15 cellular contexts compared by ENCODE assay signal in the genomic region with DNA sequence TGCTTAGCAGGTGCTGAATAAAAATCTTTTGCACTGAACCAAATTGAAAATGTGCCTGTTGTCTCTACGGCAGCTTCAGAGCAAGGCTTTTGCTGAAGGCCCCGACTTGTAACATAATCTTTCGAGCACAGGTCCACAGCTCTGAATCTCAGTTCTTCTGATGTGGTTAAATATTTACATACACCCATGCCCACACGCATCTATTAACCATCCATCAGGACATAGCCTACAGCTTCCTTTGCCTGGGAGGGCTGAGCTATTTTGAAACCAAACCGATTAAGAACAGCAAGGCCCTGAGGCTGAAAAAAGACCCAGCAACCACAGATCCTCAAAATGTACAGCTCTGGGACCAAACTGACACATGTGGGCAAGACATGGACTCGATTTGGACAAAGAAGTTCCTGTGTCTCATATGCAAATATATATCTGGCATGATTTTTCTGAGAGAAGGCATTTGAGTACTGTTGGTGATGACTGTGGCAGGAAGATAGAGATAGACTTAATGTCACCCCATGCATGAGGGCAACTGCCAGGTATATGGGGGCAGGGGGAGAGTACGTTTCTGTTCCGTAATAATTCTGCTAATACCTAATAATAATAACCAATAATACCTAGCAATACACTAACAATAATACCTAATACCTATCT.
DNase-seq lines count a peak whose midpoint lies in the region; ATAC-seq and TF ChIP-seq lines count a peak whose summit lies in the region.
"Had no signal": no experiment of that assay in that cellular context is flagged by ENCODE, and none has a peak within 500 bp of the region (broad histone marks: within the 10 kb centered on the region; RNA-seq: fewer than 3 reads in every experiment).

No MANE protein-coding gene starts in this region.

- no peak overlapping the region for H3K4me3 Mint-ChIP-seq in activated naive CD8-positive, alpha-beta T cell treated with anti-CD3 and anti-CD28 coated beads, Interleukin-2, amount 50 U/mL, for 24 hours
- H3K4me3 Mint-ChIP-seq in activated naive CD8-positive, alpha-beta T cell treated with anti-CD3 and anti-CD28 coated beads for 36 hours: no peak overlapping the region
- no peak overlapping the region for H3K4me3 Mint-ChIP-seq in activated T-cell treated with anti-CD3 and anti-CD28 coated beads, Interleukin-2, amount 50 U/mL, for 24 hours
- H3K4me3 Mint-ChIP-seq: T-helper 17 cell had no signal

- H3K4me1 ChIP-seq in stomach smooth muscle (ENCODE audit: control insufficient read depth, insufficient read depth, low read length) (peaks cover 18% of the 10 kb centered on the region), sigmoid colon (peaks cover 0 to 25% (median 16%) of the 10 kb centered on the region in 4 donors)

- H3K27me3 Mint-ChIP-seq in activated naive CD8-positive, alpha-beta T cell treated with anti-CD3 and anti-CD28 coated beads, Interleukin-2, amount 50 U/mL, for 24 hours: peaks cover 4% of the 10 kb centered on the region
- peaks cover 5% of the 10 kb centered on the region for H3K27me3 Mint-ChIP-seq in activated naive CD8-positive, alpha-beta T cell treated with anti-CD3 and anti-CD28 coated beads for 36 hours
- H3K27me3 Mint-ChIP-seq in activated T-cell treated with anti-CD3 and anti-CD28 coated beads, Interleukin-2, amount 50 U/mL, for 24 hours: no peaks in the 10 kb centered on the region

- H3K9me3 Mint-ChIP-seq in activated naive CD8-positive, alpha-beta T cell treated with anti-CD3 and anti-CD28 coated beads, Interleukin-2, amount 50 U/mL, for 24 hours: no peaks in the 10 kb centered on the region
- no peaks in the 10 kb centered on the region for H3K9me3 Mint-ChIP-seq in activated naive CD8-positive, alpha-beta T cell treated with anti-CD3 and anti-CD28 coated beads for 36 hours
- no peaks in the 10 kb centered on the region for H3K9me3 Mint-ChIP-seq in activated T-cell treated with anti-CD3 and anti-CD28 coated beads, Interleukin-2, amount 50 U/mL, for 24 hours

- no peak overlapping the region for H3K27ac Mint-ChIP-seq in activated naive CD8-positive, alpha-beta T cell treated with anti-CD3 and anti-CD28 coated beads, Interleukin-2, amount 50 U/mL, for 24 hours
- no peak overlapping the region for H3K27ac Mint-ChIP-seq in activated naive CD8-positive, alpha-beta T cell treated with anti-CD3 and anti-CD28 coated beads for 36 hours
- no peak overlapping the region for H3K27ac Mint-ChIP-seq in activated T-cell treated with anti-CD3 and anti-CD28 coated beads, Interleukin-2, amount 50 U/mL, for 24 hours
- H3K27ac Mint-ChIP-seq: T-helper 17 cell had no signal

- no peaks in the 10 kb centered on the region for H3K36me3 ChIP-seq in stomach smooth muscle (ENCODE audit: control insufficient read depth in 2 of 2, insufficient read depth in 2 of 2, low read length in 2 of 2)
- H3K36me3 ChIP-seq in sigmoid colon: no peaks in the 10 kb centered on the region

- H3K4me3 ChIP-seq in stomach smooth muscle (ENCODE audit: low read length in 2 of 2) (no peak overlapping the region), sigmoid colon (no peak overlapping the region)
- H3K4me3 ChIP-seq: mucosa of descending colon, skin epidermis had no signal

- TF ChIP-seq EP300 in sigmoid colon (IDR thresholded peaks at IDR 0.05): no peak

- DNase-seq in activated naive CD8-positive, alpha-beta T cell treated with anti-CD3 and anti-CD28 coated beads, Interleukin-2, amount 50 U/mL, for 24 hours: no peak
- no peak for DNase-seq in activated naive CD8-positive, alpha-beta T cell treated with anti-CD3 and anti-CD28 coated beads for 36 hours
- DNase-seq in hepatic stellate cell (ENCODE audit: low spot score) (no peak), sigmoid colon (no peak)
- no peak for DNase-seq in activated T-cell treated with anti-CD3 and anti-CD28 coated beads, Interleukin-2, amount 50 U/mL, for 24 hours
- DNase-seq: ACHN; activated T-cell treated with anti-CD3 and anti-CD28 coated beads, Interleukin-2, amount 50 U/mL, for 1 hour; cerebellar nuclear complex; IMR-90; mucosa of descending colon; T-helper 17 cell had no signal

- H3K9me3 ChIP-seq in stomach smooth muscle (ENCODE audit: control insufficient read depth in 2 of 2, low read length in 2 of 2): no peaks in the 10 kb centered on the region
- H3K9me3 ChIP-seq in sigmoid colon: no peaks in the 10 kb centered on the region
- H3K9me3 ChIP-seq: mucosa of descending colon had no signal

- no peak for TF ChIP-seq CTCF in sigmoid colon (IDR thresholded peaks at IDR 0.05)

- TF ChIP-seq POLR2A in sigmoid colon (IDR thresholded peaks at IDR 0.05): no peak

- H3K36me3 Mint-ChIP-seq in activated naive CD8-positive, alpha-beta T cell treated with anti-CD3 and anti-CD28 coated beads, Interleukin-2, amount 50 U/mL, for 24 hours (ENCODE audit: low read depth): no peaks in the 10 kb centered on the region
- no peaks in the 10 kb centered on the region for H3K36me3 Mint-ChIP-seq in activated naive CD8-positive, alpha-beta T cell treated with anti-CD3 and anti-CD28 coated beads for 36 hours
- H3K36me3 Mint-ChIP-seq in activated T-cell treated with anti-CD3 and anti-CD28 coated beads, Interleukin-2, amount 50 U/mL, for 24 hours (ENCODE audit: low read depth): no peaks in the 10 kb centered on the region

- H3K27ac ChIP-seq in stomach smooth muscle (ENCODE audit: low read length): peak overlapping the region; percentile 31
- no peak overlapping the region for H3K27ac ChIP-seq in sigmoid colon
- H3K27ac ChIP-seq: skin epidermis had no signal

- ATAC-seq in activated naive CD8-positive, alpha-beta T cell treated with anti-CD3 and anti-CD28 coated beads, Interleukin-2, amount 50 U/mL, for 24 hours: peak; percentile 23
- ATAC-seq in HG02571 (IDR thresholded peaks at IDR 0.05; ENCODE audit: unreplicated experiment) (peak; percentile 79), HG03432 (IDR thresholded peaks at IDR 0.05; ENCODE audit: unreplicated experiment) (peak; percentile 88)
- ATAC-seq: mucosa of descending colon, T-helper 17 cell had no signal

- intact Hi-C loops in sigmoid colon (cut with DNase I): loop anchor here (10.0 kb wide), 1 partner anchor 359 kb away; the partner anchor contains the start of gene PTS

- 68 to 70% methylated on average over 8 of the region's 8 CpGs for WGBS in sigmoid colon, 2 donors

- H3K9ac ChIP-seq in stomach smooth muscle (ENCODE audit: low read length in 2 of 2): no peak overlapping the region

- H3K4me1 Mint-ChIP-seq in activated naive CD8-positive, alpha-beta T cell treated with anti-CD3 and anti-CD28 coated beads, Interleukin-2, amount 50 U/mL, for 24 hours: no peaks in the 10 kb centered on the region
- H3K4me1 Mint-ChIP-seq in activated naive CD8-positive, alpha-beta T cell treated with anti-CD3 and anti-CD28 coated beads for 36 hours: peaks cover 2% of the 10 kb centered on the region
- peaks cover 6% of the 10 kb centered on the region for H3K4me1 Mint-ChIP-seq in activated T-cell treated with anti-CD3 and anti-CD28 coated beads, Interleukin-2, amount 50 U/mL, for 24 hours (ENCODE audit: low read depth)

- H3K27me3 ChIP-seq in stomach smooth muscle (ENCODE audit: control insufficient read depth in 1 of 2, insufficient read depth in 2 of 2, low read length in 2 of 2) (no peaks in the 10 kb centered on the region), sigmoid colon (no peaks in the 10 kb centered on the region)

Comparison
In these comparisons a context has a peak if more than half of its experiments do, and no peak if none do; other contexts are left out.
1. ATAC-seq: peak in every context shown above with its lines; median percentile 88 in HG03432; 79 in HG02571; 23 in activated naive CD8-positive, alpha-beta T cell treated with anti-CD3 and anti-CD28 coated beads, Interleukin-2, amount 50 U/mL, for 24 hours.